ENCODE assay signal across 14 cellular contexts in genomic region chr14:95317817-95318343, GRCh38. TPM values are rescaled to one million over a fixed set of nuclear protein-coding genes. Genes with fewer than 3 reads are reported as not detected.
DNase-seq lines count a peak whose midpoint lies in the region; ATAC-seq, FAIRE-seq and TF ChIP-seq lines count a peak whose summit lies in the region.
"Had no signal": no experiment of that assay in that cellular context is flagged by ENCODE, and none has a peak within 500 bp of the region (broad histone marks: within the 10 kb centered on the region; RNA-seq: fewer than 3 reads in every experiment).

No MANE protein-coding gene starts in this region.

- no peak overlapping the region for H3K27ac Mint-ChIP-seq in T-helper 1 cell treated with Interleukin-12 subunit alpha and Interleukin-12 subunit beta and Interleukin-4 antibody, amounts not matched to agents 30 μg/mL and 1 μg/mL, for 36 hours
- H3K27ac Mint-ChIP-seq in activated T-helper 1 cell treated with anti-CD3 and anti-CD28 coated beads, Interleukin-12 subunit alpha, Interleukin-12 subunit beta, Interleukin-2, Interleukin-4 antibody, amounts not matched to agents 30 ng/mL and 10 ng/mL and 1 ng/mL, durations not matched to agents 14 hours and 24 hours and 36 hours = peak overlapping the region; percentile 64
- no peak overlapping the region for H3K27ac Mint-ChIP-seq in stimulated activated naive B cell treated with anti-CD40 and anti-IgM and Interleukin-4, amounts not matched to agents 10 μg/mL and 1 μg/mL and 100 μg/mL, for 72 hours

- H3K27me3 Mint-ChIP-seq in T-helper 1 cell treated with Interleukin-12 subunit alpha and Interleukin-12 subunit beta and Interleukin-4 antibody, amounts not matched to agents 30 μg/mL and 1 μg/mL, for 36 hours (ENCODE audit: low read depth) = peaks cover 42% of the 10 kb centered on the region
- peaks cover 28% of the 10 kb centered on the region for H3K27me3 Mint-ChIP-seq in activated T-helper 1 cell treated with anti-CD3 and anti-CD28 coated beads, Interleukin-12 subunit alpha, Interleukin-12 subunit beta, Interleukin-2, Interleukin-4 antibody, amounts not matched to agents 30 ng/mL and 10 ng/mL and 1 ng/mL, durations not matched to agents 14 hours and 24 hours and 36 hours (ENCODE audit: insufficient read depth)
- H3K27me3 Mint-ChIP-seq in stimulated activated naive B cell treated with anti-CD40 and anti-IgM and Interleukin-4, amounts not matched to agents 10 μg/mL and 1 μg/mL and 100 μg/mL, for 72 hours = no peaks in the 10 kb centered on the region

- H3K9me3 Mint-ChIP-seq in T-helper 1 cell treated with Interleukin-12 subunit alpha and Interleukin-12 subunit beta and Interleukin-4 antibody, amounts not matched to agents 30 μg/mL and 1 μg/mL, for 36 hours = no peaks in the 10 kb centered on the region
- no peaks in the 10 kb centered on the region for H3K9me3 Mint-ChIP-seq in activated T-helper 1 cell treated with anti-CD3 and anti-CD28 coated beads, Interleukin-12 subunit alpha, Interleukin-12 subunit beta, Interleukin-2, Interleukin-4 antibody, amounts not matched to agents 30 ng/mL and 10 ng/mL and 1 ng/mL, durations not matched to agents 14 hours and 24 hours and 36 hours
- H3K9me3 Mint-ChIP-seq in stimulated activated naive B cell treated with anti-CD40 and anti-IgM and Interleukin-4, amounts not matched to agents 10 μg/mL and 1 μg/mL and 100 μg/mL, for 72 hours = no peaks in the 10 kb centered on the region

- DNase-seq in T-helper 1 cell (no peak), kidney tubule cell (ENCODE audit: low spot score) (peak; percentile 21), GM12891 (ENCODE audit: insufficient read length, low spot score) (no peak)
- DNase-seq in activated T-helper 1 cell treated with anti-CD3 and anti-CD28 coated beads, Interleukin-12 subunit alpha, Interleukin-12 subunit beta, Interleukin-2, Interleukin-4 antibody, amounts not matched to agents 30 ng/mL and 10 ng/mL and 1 ng/mL, durations not matched to agents 14 hours and 24 hours and 36 hours (ENCODE audit: low spot score) = no peak
- DNase-seq in stimulated activated naive B cell treated with anti-CD40 and anti-IgM and Interleukin-4, amounts not matched to agents 10 μg/mL and 1 μg/mL and 100 μg/mL, for 72 hours = no peak
- DNase-seq: ACHN; activated CD4-positive, alpha-beta T cell treated with anti-CD3 and anti-CD28 coated beads for 1 hour; NCI-H2171 treated with DMSO at 0.1 percent for 48 hours; occipital lobe; SHP77 had no signal

- no peak for TF ChIP-seq POLR2A in GM12891 (IDR thresholded peaks at IDR 0.05; ENCODE audit: low read depth, low read length)

- peaks cover 8% of the 10 kb centered on the region for H3K4me1 Mint-ChIP-seq in T-helper 1 cell treated with Interleukin-12 subunit alpha and Interleukin-12 subunit beta and Interleukin-4 antibody, amounts not matched to agents 30 μg/mL and 1 μg/mL, for 36 hours (ENCODE audit: low read depth)
- peaks cover 12% of the 10 kb centered on the region for H3K4me1 Mint-ChIP-seq in activated T-helper 1 cell treated with anti-CD3 and anti-CD28 coated beads, Interleukin-12 subunit alpha, Interleukin-12 subunit beta, Interleukin-2, Interleukin-4 antibody, amounts not matched to agents 30 ng/mL and 10 ng/mL and 1 ng/mL, durations not matched to agents 14 hours and 24 hours and 36 hours (ENCODE audit: low read depth)
- H3K4me1 Mint-ChIP-seq in stimulated activated naive B cell treated with anti-CD40 and anti-IgM and Interleukin-4, amounts not matched to agents 10 μg/mL and 1 μg/mL and 100 μg/mL, for 72 hours = peaks cover 41 to 61% of the 10 kb centered on the region in 2 donors

- no peaks in the 10 kb centered on the region for H3K36me3 Mint-ChIP-seq in T-helper 1 cell treated with Interleukin-12 subunit alpha and Interleukin-12 subunit beta and Interleukin-4 antibody, amounts not matched to agents 30 μg/mL and 1 μg/mL, for 36 hours (ENCODE audit: low read depth)
- no peaks in the 10 kb centered on the region for H3K36me3 Mint-ChIP-seq in activated T-helper 1 cell treated with anti-CD3 and anti-CD28 coated beads, Interleukin-12 subunit alpha, Interleukin-12 subunit beta, Interleukin-2, Interleukin-4 antibody, amounts not matched to agents 30 ng/mL and 10 ng/mL and 1 ng/mL, durations not matched to agents 14 hours and 24 hours and 36 hours (ENCODE audit: low read depth)
- H3K36me3 Mint-ChIP-seq in stimulated activated naive B cell treated with anti-CD40 and anti-IgM and Interleukin-4, amounts not matched to agents 10 μg/mL and 1 μg/mL and 100 μg/mL, for 72 hours = no peaks in the 10 kb centered on the region

- H3K4me3 Mint-ChIP-seq in T-helper 1 cell treated with Interleukin-12 subunit alpha and Interleukin-12 subunit beta and Interleukin-4 antibody, amounts not matched to agents 30 μg/mL and 1 μg/mL, for 36 hours = peak overlapping the region; percentile 45
- peak overlapping the region; percentile 69 for H3K4me3 Mint-ChIP-seq in activated T-helper 1 cell treated with anti-CD3 and anti-CD28 coated beads, Interleukin-12 subunit alpha, Interleukin-12 subunit beta, Interleukin-2, Interleukin-4 antibody, amounts not matched to agents 30 ng/mL and 10 ng/mL and 1 ng/mL, durations not matched to agents 14 hours and 24 hours and 36 hours
- H3K4me3 Mint-ChIP-seq in stimulated activated naive B cell treated with anti-CD40 and anti-IgM and Interleukin-4, amounts not matched to agents 10 μg/mL and 1 μg/mL and 100 μg/mL, for 72 hours = peak overlapping the region; percentile 42 to 55

- no peak for ATAC-seq in stimulated activated naive B cell treated with anti-CD40 and anti-IgM and Interleukin-4, amounts not matched to agents 10 μg/mL and 1 μg/mL and 100 μg/mL, for 72 hours (replicated peaks)
- ATAC-seq in HG02763 (IDR thresholded peaks at IDR 0.05; ENCODE audit: unreplicated experiment) (no peak), HG02885 (IDR thresholded peaks at IDR 0.05; ENCODE audit: poor library complexity, unreplicated experiment) (no peak)

- FAIRE-seq in GM12891 (lab: Jason Lieb, UNC) = no peak
- FAIRE-seq: endothelial cell of umbilical vein had no signal

- intact Hi-C loops in activated T-helper 1 cell treated with anti-CD3 and anti-CD28 coated beads, Interleukin-12 subunit alpha, Interleukin-12 subunit beta, Interleukin-2, Interleukin-4 antibody, amounts not matched to agents 30 ng/mL and 10 ng/mL and 1 ng/mL, durations not matched to agents 14 hours and 24 hours and 36 hours (cut with micrococcal nuclease) = loop anchor here (2.0 kb wide), 1 partner anchor 161 kb away; the partner anchor contains the start of gene DICER1

TF ChIP-seq in GM12891, 5 proteins besides CTCF, POLR2A, EP300 and RAD21:
- TF ChIP-seq POLR2AphosphoS5 (IDR thresholded peaks at IDR 0.05; ENCODE audit: low read depth, low read length) (no peak), TAF1 (IDR thresholded peaks at IDR 0.05; ENCODE audit: low read depth, low read length) (no peak), POU2F2 (IDR thresholded peaks at IDR 0.05; ENCODE audit: low read depth, low read length) (no peak), SPI1 (IDR thresholded peaks at IDR 0.05; ENCODE audit: low read depth, low read length) (no peak), PAX5 (IDR thresholded peaks at IDR 0.05; ENCODE audit: insufficient read depth, low read length, severe bottlenecking) (no peak)

RNA-seq across cellular contexts. Expression of gene CLMN, which starts 1.8 kb away (rescaled TPM):
- total RNA-seq in activated T-helper 1 cell treated with anti-CD3 and anti-CD28 coated beads, Interleukin-12 subunit alpha, Interleukin-12 subunit beta, Interleukin-2, Interleukin-4 antibody, amounts not matched to agents 30 ng/mL and 10 ng/mL and 1 ng/mL, durations not matched to agents 14 hours and 24 hours and 36 hours = 0.66 and 0.80 TPM in 2 replicates
- polyA plus RNA-seq in GM12891 (2012; ENCODE audit: low read depth, missing spikeins) = 15.1 TPM
